12 cellular contexts compared by ENCODE assay signal in the genomic region with DNA sequence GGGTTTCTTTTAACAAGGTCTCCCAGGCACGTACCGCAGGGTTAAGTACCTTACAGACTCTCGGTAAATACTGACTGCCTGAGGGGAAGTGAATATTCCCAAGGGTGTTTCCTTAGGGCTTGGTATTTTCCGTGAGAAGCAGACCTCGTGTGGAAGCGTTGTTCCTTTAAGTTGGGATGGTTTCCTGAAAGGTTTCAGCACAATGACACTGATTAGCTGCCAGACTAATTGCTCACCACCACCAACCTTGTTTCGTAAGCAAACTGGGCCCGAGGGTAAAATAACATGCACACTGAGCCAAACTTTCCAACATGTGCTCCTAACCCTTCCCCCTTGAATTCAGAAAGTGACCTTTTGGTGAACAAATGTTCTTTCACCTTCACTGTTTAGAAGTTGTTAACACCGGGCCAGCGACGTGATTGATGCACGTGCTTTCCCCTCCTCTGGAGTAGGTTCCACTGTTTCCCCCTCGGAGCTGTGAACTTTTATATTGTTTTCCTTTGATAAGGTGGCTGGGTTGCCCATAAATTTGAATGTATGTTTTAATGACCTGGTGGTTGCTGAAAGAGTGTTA.
DNase-seq lines count a peak whose midpoint lies in the region; ATAC-seq and TF ChIP-seq lines count a peak whose summit lies in the region.
"Had no signal": no experiment of that assay in that cellular context is flagged by ENCODE, and none has a peak within 500 bp of the region (broad histone marks: within the 10 kb centered on the region; RNA-seq: fewer than 3 reads in every experiment).

No MANE protein-coding gene starts in this region.

- peaks cover 13% of the 10 kb centered on the region for H3K36me3 Mint-ChIP-seq in WTC11

- H3K4me1 ChIP-seq in thoracic aorta (ENCODE audit: control insufficient read depth in 1 of 2, low read depth in 2 of 2) (peaks cover 16 to 24% of the 10 kb centered on the region in 2 donors), spleen (no peaks in the 10 kb centered on the region)

- peaks cover 39% of the 10 kb centered on the region for H3K4me1 Mint-ChIP-seq in WTC11

- POLR2A ChIA-PET in WTC11 (lab: Charles Lee): interaction anchor here (0.7 kb wide), 1 partner anchor 10 kb away, joined by 6 read pairs; no protein-coding TSS in a partner anchor

- no peak overlapping the region for H3K4me3 Mint-ChIP-seq in WTC11

- H3K36me3 ChIP-seq in thoracic aorta (no peaks in the 10 kb centered on the region), spleen (no peaks in the 10 kb centered on the region)

- intact Hi-C loops in spleen (cut with DNase I; ENCODE audit: low total_unique reads) (no loop called here), posterior cingulate gyrus (cut with DNase I) (no loop called here)

- peaks cover 4% of the 10 kb centered on the region; the same call in 1 of the 2 replicates for H3K27me3 Mint-ChIP-seq in WTC11 (ENCODE audit: low read depth)

- TF ChIP-seq CTCF in WTC11 (IDR thresholded peaks at IDR 0.05): no peak
- TF ChIP-seq CTCF in thoracic aorta (IDR thresholded peaks at IDR 0.05): no peak
- TF ChIP-seq CTCF in spleen (IDR thresholded peaks at IDR 0.05 in 8 of 11, conservative IDR thresholded peaks at IDR 0.05 in 3 of 11): no peak

- CTCF ChIA-PET in WTC11 (lab: Charles Lee): no interaction called here

- H3K4me3 ChIP-seq in thoracic aorta (no peak overlapping the region), spleen (no peak overlapping the region)
- H3K4me3 ChIP-seq: GM12878 had no signal

- H3K9me3 ChIP-seq in thoracic aorta (peaks cover 4% of the 10 kb centered on the region), spleen (peaks cover 0 to 21% (median 16%) of the 10 kb centered on the region in 8 donors)

- ATAC-seq in WTC11 (peak; percentile 74), thoracic aorta (ENCODE audit: insufficient number of reproducible peaks, low FRiP score, low read depth) (peak; percentile 41), GM21737 (IDR thresholded peaks at IDR 0.05; ENCODE audit: unreplicated experiment) (no peak)
- ATAC-seq: GM12878 had no signal

- H3K27ac Mint-ChIP-seq in WTC11: peak overlapping the region; percentile 21; the same call in 1 of the 2 replicates
- H3K27ac Mint-ChIP-seq: activated T-helper 2 cell treated with anti-CD3 and anti-CD28 coated beads, Interferon-gamma antibody, Interleukin-2, Interleukin-4, amounts not matched to agents 10 μg/mL and 5 μg/mL and 100 μg/mL, durations not matched to agents 14 hours and 24 hours and 36 hours had no signal

- 59 to 76% (median 66%) methylated on average over 13 of the region's 13 CpGs for WGBS in spleen, 5 donors

- DNase-seq in DMS79 (lab: John Stamatoyannopoulos, UW): peak; percentile 3
- DNase-seq in DMS79 treated with DMSO at 0.1 percent for 48 hours (lab: John Stamatoyannopoulos, UW): no peak
- no peak for DNase-seq in WTC11 (ENCODE audit: low spot score)
- DNase-seq in glomerular endothelial cell (ENCODE audit: extremely low read depth, low read depth, low spot score): peak; percentile 98
- no peak for DNase-seq in thoracic aorta (ENCODE audit: low spot score)
- no peak for DNase-seq in spleen
- DNase-seq in posterior cingulate gyrus: no peak
- DNase-seq: hypothalamus had no signal

- peaks cover 21% of the 10 kb centered on the region for H3K9me3 Mint-ChIP-seq in WTC11

- H3K27ac ChIP-seq in thoracic aorta: peak overlapping the region; percentile 39 to 81
- no peak overlapping the region for H3K27ac ChIP-seq in spleen
- H3K27ac ChIP-seq: 22Rv1 had no signal

- TF ChIP-seq POLR2A in spleen (IDR thresholded peaks at IDR 0.05): no peak

- H3K27me3 ChIP-seq in thoracic aorta (replicated peaks; ENCODE audit: insufficient read depth): no peaks in the 10 kb centered on the region
- no peaks in the 10 kb centered on the region for H3K27me3 ChIP-seq in spleen (replicated peaks in 1 of 7)

TF ChIP-seq in WTC11, 78 proteins besides CTCF, POLR2A, EP300 and RAD21:
- TF ChIP-seq RELA (CRISPR knock-in tag; IDR thresholded peaks at IDR 0.05; ENCODE audit: borderline replicate concordance): no peak
- no peak for TF ChIP-seq ATF1 (CRISPR knock-in tag; IDR thresholded peaks at IDR 0.05)
- TF ChIP-seq, protein P1, sequence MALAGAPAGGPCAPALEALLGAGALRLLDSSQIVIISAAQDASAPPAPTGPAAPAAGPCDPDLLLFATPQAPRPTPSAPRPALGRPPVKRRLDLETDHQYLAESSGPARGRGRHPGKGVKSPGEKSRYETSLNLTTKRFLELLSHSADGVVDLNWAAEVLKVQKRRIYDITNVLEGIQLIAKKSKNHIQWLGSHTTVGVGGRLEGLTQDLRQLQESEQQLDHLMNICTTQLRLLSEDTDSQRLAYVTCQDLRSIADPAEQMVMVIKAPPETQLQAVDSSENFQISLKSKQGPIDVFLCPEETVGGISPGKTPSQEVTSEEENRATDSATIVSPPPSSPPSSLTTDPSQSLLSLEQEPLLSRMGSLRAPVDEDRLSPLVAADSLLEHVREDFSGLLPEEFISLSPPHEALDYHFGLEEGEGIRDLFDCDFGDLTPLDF (CRISPR knock-in tag; IDR thresholded peaks at IDR 0.05): no peak
- TF ChIP-seq GABPB1 (CRISPR knock-in tag; IDR thresholded peaks at IDR 0.05): no peak
- TF ChIP-seq ZNF317 (CRISPR knock-in tag; IDR thresholded peaks at IDR 0.05; ENCODE audit: borderline replicate concordance, low read depth): no peak
- TF ChIP-seq, protein P2, sequence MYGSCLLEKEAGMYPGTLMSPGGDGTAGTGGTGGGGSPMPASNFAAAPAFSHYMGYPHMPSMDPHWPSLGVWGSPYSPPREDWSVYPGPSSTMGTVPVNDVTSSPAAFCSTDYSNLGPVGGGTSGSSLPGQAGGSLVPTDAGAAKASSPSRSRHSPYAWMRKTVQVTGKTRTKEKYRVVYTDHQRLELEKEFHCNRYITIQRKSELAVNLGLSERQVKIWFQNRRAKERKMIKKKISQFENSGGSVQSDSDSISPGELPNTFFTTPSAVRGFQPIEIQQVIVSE (CRISPR knock-in tag; IDR thresholded peaks at IDR 0.05; ENCODE audit: borderline replicate concordance): no peak
- no peak for TF ChIP-seq FOXJ3 (CRISPR knock-in tag; IDR thresholded peaks at IDR 0.05; ENCODE audit: borderline replicate concordance)
TF ChIP-seq in WTC11: peak in this region for 0.

Comparison
In these comparisons a context has a peak if more than half of its experiments do, and no peak if none do; other contexts are left out.
1. DNase-seq: peak in DMS79 (single experiment) and glomerular endothelial cell (single experiment); none in DMS79 treated with DMSO at 0.1 percent for 48 hours (single experiment), WTC11 (single experiment), thoracic aorta (single experiment), spleen (single experiment) and posterior cingulate gyrus (0 of 10).
2. H3K27ac ChIP-seq: peak in thoracic aorta (2 of 2); none in spleen (0 of 8).